In genomic region chr1:100107696-100108095, GRCh38 we compare ENCODE assay signal across 2 cellular contexts.
TF ChIP-seq lines count a peak whose summit lies in the region.

No MANE protein-coding gene starts in this region.

TF ChIP-seq in SK-N-SH, 30 proteins besides CTCF, POLR2A, EP300 and RAD21 (continued from another document):
- TF ChIP-seq, protein P1, sequence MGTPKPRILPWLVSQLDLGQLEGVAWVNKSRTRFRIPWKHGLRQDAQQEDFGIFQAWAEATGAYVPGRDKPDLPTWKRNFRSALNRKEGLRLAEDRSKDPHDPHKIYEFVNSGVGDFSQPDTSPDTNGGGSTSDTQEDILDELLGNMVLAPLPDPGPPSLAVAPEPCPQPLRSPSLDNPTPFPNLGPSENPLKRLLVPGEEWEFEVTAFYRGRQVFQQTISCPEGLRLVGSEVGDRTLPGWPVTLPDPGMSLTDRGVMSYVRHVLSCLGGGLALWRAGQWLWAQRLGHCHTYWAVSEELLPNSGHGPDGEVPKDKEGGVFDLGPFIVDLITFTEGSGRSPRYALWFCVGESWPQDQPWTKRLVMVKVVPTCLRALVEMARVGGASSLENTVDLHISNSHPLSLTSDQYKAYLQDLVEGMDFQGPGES (IDR thresholded peaks at IDR 0.05; ENCODE audit: low read depth, low read length): no peak
- TF ChIP-seq YY1 (IDR thresholded peaks at IDR 0.05; ENCODE audit: low read depth): no peak
- TF ChIP-seq, protein P2, sequence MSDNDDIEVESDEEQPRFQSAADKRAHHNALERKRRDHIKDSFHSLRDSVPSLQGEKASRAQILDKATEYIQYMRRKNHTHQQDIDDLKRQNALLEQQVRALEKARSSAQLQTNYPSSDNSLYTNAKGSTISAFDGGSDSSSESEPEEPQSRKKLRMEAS (IDR thresholded peaks at IDR 0.05; ENCODE audit: low read depth): no peak

TF ChIP-seq in SK-N-SH treated with all-trans-retinoic acid at 6 μM for 48 hours, 23 proteins besides CTCF, POLR2A, EP300 and RAD21 (continued from another document):
- no peak for TF ChIP-seq PATZ1 (CRISPR knock-in tag; IDR thresholded peaks at IDR 0.05; ENCODE audit: borderline replicate concordance)
- TF ChIP-seq ZNF8 (CRISPR knock-in tag; IDR thresholded peaks at IDR 0.05): no peak
- no peak for TF ChIP-seq ARNTL (CRISPR knock-in tag; IDR thresholded peaks at IDR 0.05; ENCODE audit: borderline replicate concordance, low read depth)
TF ChIP-seq in SK-N-SH treated with all-trans-retinoic acid at 6 μM for 48 hours: peak in this region for 0.
